8 cellular contexts compared by ENCODE assay signal in the genomic region with DNA sequence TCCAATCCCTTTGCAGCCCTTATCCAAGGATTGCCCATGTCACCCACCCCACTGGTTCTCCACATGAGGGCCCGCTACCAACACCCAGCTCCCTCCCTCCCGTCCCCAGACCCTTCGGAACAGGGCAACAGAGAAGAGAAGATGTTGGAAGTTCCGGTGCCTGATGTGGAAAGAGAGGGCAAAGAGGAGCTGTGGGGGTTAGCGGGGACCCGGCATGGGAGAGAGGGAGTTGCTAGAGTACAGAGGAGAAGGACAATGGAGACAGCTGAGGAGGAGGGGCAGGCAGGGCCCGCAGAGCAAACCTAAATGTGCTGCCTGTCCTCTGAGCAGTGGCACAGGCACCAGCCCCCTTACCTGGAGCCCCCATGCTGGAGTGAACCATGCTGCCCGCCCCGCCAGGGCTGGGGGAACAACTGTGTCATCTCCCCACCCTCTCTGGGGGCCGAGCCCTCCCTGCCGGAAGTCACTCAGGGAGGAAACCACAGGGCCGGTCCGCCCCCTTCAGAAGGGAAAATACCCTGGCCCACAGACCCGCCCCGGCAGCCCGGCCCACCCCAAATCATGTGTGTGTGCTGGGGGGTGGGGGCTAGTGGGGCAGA. TPM values are rescaled to one million over a fixed set of nuclear protein-coding genes. Genes with fewer than 3 reads are reported as not detected.
DNase-seq lines count a peak whose midpoint lies in the region; ATAC-seq and TF ChIP-seq lines count a peak whose summit lies in the region.

TSS of gene POU2F2 (minus strand) at position 417 of the 599 bp plus-strand sequence. CDS start at position 382, 35 bp downstream.

- TF ChIP-seq POLR2A in GM19193 (IDR thresholded peaks at IDR 0.05; ENCODE audit: extremely low read depth, insufficient read depth, insufficient read length): peak; percentile 69

- POLR2A ChIA-PET in activated CD8-positive, alpha-beta memory T cell treated with anti-CD3 and anti-CD28 coated beads for 36 hours (lab: Charles Lee): interaction anchor here (1.3 to 1.7 kb wide), 2 partner anchors 8 to 9 kb away, joined by 4 to 7 read pairs; no protein-coding TSS in a partner anchor

- DNase-seq in KG1 (lab: John Stamatoyannopoulos, UW): peak; percentile 31
- DNase-seq in pons (ENCODE audit: low spot score): peak; percentile 45
- DNase-seq in ureter (ENCODE audit: low spot score): peak; percentile 62
- no peak for DNase-seq in A172 (ENCODE audit: low spot score)
- DNase-seq in NCI-H128 (lab: John Stamatoyannopoulos, UW; ENCODE audit: unreplicated experiment): no peak

- peak; percentile 47 for ATAC-seq in esophagus mucosa

- CTCF ChIA-PET in activated CD8-positive, alpha-beta memory T cell treated with anti-CD3 and anti-CD28 coated beads for 36 hours (lab: Charles Lee): interaction anchor here (0.6 to 3.1 kb wide), 25 partner anchors 9 to 164 kb away, joined by 3 to 26 read pairs (median 5); partner anchors contain the start of gene ZNF526

RNA-seq across cellular contexts. Expression of gene POU2F2, which starts in this region (rescaled TPM):
- 10 to 100 TPM; 55.3 to 57.1 TPM for total RNA-seq in activated CD8-positive, alpha-beta memory T cell treated with anti-CD3 and anti-CD28 coated beads for 36 hours
- total RNA-seq in esophagus mucosa (1.00 TPM), ureter (5.3 TPM)
- 0.05 TPM in 1 of 2 replicates, not detected in the other for total RNA-seq in A172 (2014; rRNA removed; shearing (Covaris generic))

Comparison
In these comparisons a context has a peak if more than half of its experiments do, and no peak if none do; other contexts are left out.
1. Peak in ATAC-seq in esophagus mucosa; RNA of the gene not detected or under 1 TPM.
2. DNase-seq: peak in KG1 (single experiment), pons (single experiment) and ureter (single experiment); none in A172 (single experiment) and NCI-H128 (single experiment).